ENCODE assay signal across 9 cellular contexts in genomic region chr10:60389413-60390009, GRCh38. TPM values are rescaled to one million over a fixed set of nuclear protein-coding genes. Genes with fewer than 3 reads are reported as not detected.
DNase-seq lines count a peak whose midpoint lies in the region; ATAC-seq lines count a peak whose summit lies in the region.
"Had no signal": no experiment of that assay in that cellular context is flagged by ENCODE, and none has a peak within 500 bp of the region (broad histone marks: within the 10 kb centered on the region; RNA-seq: fewer than 3 reads in every experiment).

Gene ANK3, minus strand, starts transcription at chr10:60389875. Its CDS starts 337 bp downstream, at chr10:60389538.

- no peak within 1 kb of the TSS for H3K4me3 Mint-ChIP-seq in activated T-cell treated with anti-CD3 and anti-CD28 coated beads, Interleukin-2, amount 50 U/mL, for 72 hours
- H3K4me3 Mint-ChIP-seq in natural killer cell treated with Interleukin-12 subunit alpha and Interleukin-12 subunit beta and Interleukin-15 and Interleukin-18, amount 100 ng/mL, for 72 hours = no peak within 1 kb of the TSS

- intact Hi-C loops in aorta (cut with DNase I) = no loop called here

- no peaks in the 10 kb centered on the region for H3K9me3 Mint-ChIP-seq in activated T-cell treated with anti-CD3 and anti-CD28 coated beads, Interleukin-2, amount 50 U/mL, for 72 hours
- H3K9me3 Mint-ChIP-seq in natural killer cell treated with Interleukin-12 subunit alpha and Interleukin-12 subunit beta and Interleukin-15 and Interleukin-18, amount 100 ng/mL, for 72 hours = peaks cover 2% of the 10 kb centered on the region

- H3K27me3 ChIP-seq in aorta (ENCODE audit: control insufficient read depth in 1 of 2, insufficient read depth in 2 of 2, low read length in 1 of 2) = no peaks in the 10 kb centered on the region
- H3K27me3 ChIP-seq: SJSA1 had no signal

- ATAC-seq in activated T-cell treated with anti-CD3 and anti-CD28 coated beads, Interleukin-2, amount 50 U/mL, for 72 hours (replicated peaks in 1 of 2) = no peak
- ATAC-seq in esophagus mucosa (no peak), aorta (ENCODE audit: low FRiP score) (no peak), HG03378 (IDR thresholded peaks at IDR 0.05; ENCODE audit: unreplicated experiment) (no peak)
- ATAC-seq in natural killer cell treated with Interleukin-12 subunit alpha and Interleukin-12 subunit beta and Interleukin-15 and Interleukin-18, amount 100 ng/mL, for 72 hours = no peak

- no peak for DNase-seq in activated T-cell treated with anti-CD3 and anti-CD28 coated beads, Interleukin-2, amount 50 U/mL, for 72 hours
- DNase-seq in activated T-cell treated with anti-CD3 and anti-CD28 coated beads, Interleukin-2, amount 50 U/mL, for 1 hour = no peak
- no peak for DNase-seq in natural killer cell treated with Interleukin-12 subunit alpha and Interleukin-12 subunit beta and Interleukin-15 and Interleukin-18, amount 100 ng/mL, for 72 hours (ENCODE audit: low spot score)
- DNase-seq in aorta (no peak), DMS53 (lab: John Stamatoyannopoulos, UW) (no peak), putamen (ENCODE audit: low spot score) (no peak)

- H3K36me3 ChIP-seq in aorta (ENCODE audit: control insufficient read depth in 1 of 2, insufficient read depth in 2 of 2, low read length in 1 of 2) = no peaks in the 10 kb centered on the region
- H3K36me3 ChIP-seq: SJSA1 had no signal

- H3K9me3 ChIP-seq in aorta (ENCODE audit: control insufficient read depth, low read length) = no peaks in the 10 kb centered on the region
- H3K9me3 ChIP-seq: SJSA1 had no signal

- no peak within 1 kb of the TSS for H3K27ac Mint-ChIP-seq in activated T-cell treated with anti-CD3 and anti-CD28 coated beads, Interleukin-2, amount 50 U/mL, for 72 hours
- H3K27ac Mint-ChIP-seq in natural killer cell treated with Interleukin-12 subunit alpha and Interleukin-12 subunit beta and Interleukin-15 and Interleukin-18, amount 100 ng/mL, for 72 hours = no peak within 1 kb of the TSS

- peaks cover 0 to 6% of the 10 kb centered on the region in 2 donors for H3K4me1 ChIP-seq in aorta (ENCODE audit: control insufficient read depth in 1 of 2, insufficient read depth in 2 of 2, low read length in 2 of 2)

- H3K4me1 Mint-ChIP-seq in activated T-cell treated with anti-CD3 and anti-CD28 coated beads, Interleukin-2, amount 50 U/mL, for 72 hours (ENCODE audit: low read depth) = peaks cover 21% of the 10 kb centered on the region
- H3K4me1 Mint-ChIP-seq in natural killer cell treated with Interleukin-12 subunit alpha and Interleukin-12 subunit beta and Interleukin-15 and Interleukin-18, amount 100 ng/mL, for 72 hours (ENCODE audit: low read depth in 2 of 2) = peaks cover 0 to 3% of the 10 kb centered on the region in 2 donors

- 83 to 88% methylated on average over 10 of the region's 10 CpGs for WGBS in aorta, 2 donors

- H3K4me3 ChIP-seq in aorta (ENCODE audit: low read length in 2 of 2) = no peak within 1 kb of the TSS
- H3K4me3 ChIP-seq: SJSA1 had no signal

- no peaks in the 10 kb centered on the region for H3K27me3 Mint-ChIP-seq in activated T-cell treated with anti-CD3 and anti-CD28 coated beads, Interleukin-2, amount 50 U/mL, for 72 hours (ENCODE audit: low read depth)
- H3K27me3 Mint-ChIP-seq in natural killer cell treated with Interleukin-12 subunit alpha and Interleukin-12 subunit beta and Interleukin-15 and Interleukin-18, amount 100 ng/mL, for 72 hours = no peaks in the 10 kb centered on the region

- H3K27ac ChIP-seq in aorta (ENCODE audit: low read depth in 1 of 2, low read length in 2 of 2) = no peak within 1 kb of the TSS
- H3K27ac ChIP-seq: SJSA1 had no signal

- H3K36me3 Mint-ChIP-seq in activated T-cell treated with anti-CD3 and anti-CD28 coated beads, Interleukin-2, amount 50 U/mL, for 72 hours (ENCODE audit: insufficient read depth in 2 of 2) = no peaks in the 10 kb centered on the region
- H3K36me3 Mint-ChIP-seq in natural killer cell treated with Interleukin-12 subunit alpha and Interleukin-12 subunit beta and Interleukin-15 and Interleukin-18, amount 100 ng/mL, for 72 hours = no peaks in the 10 kb centered on the region

RNA-seq across cellular contexts. Expression of gene ANK3, which starts in this region (rescaled TPM):
- total RNA-seq in activated T-cell treated with anti-CD3 and anti-CD28 coated beads, Interleukin-2, amount 50 U/mL, for 72 hours = 10 to 100 TPM; 33.3 to 51.4 TPM
- total RNA-seq in esophagus mucosa (39.1 TPM), aorta (10 to 100 TPM; 17.0 to 24.3 TPM)
- total RNA-seq in natural killer cell treated with Interleukin-12 subunit alpha and Interleukin-12 subunit beta and Interleukin-15 and Interleukin-18, amount 100 ng/mL, for 72 hours = 10 to 100 TPM; 22.0 to 92.7 TPM
- 10 to 100 TPM; 16.5 to 38.2 TPM for polyA plus RNA-seq in aorta
